6 cellular contexts compared by ENCODE assay signal in the genomic region with DNA sequence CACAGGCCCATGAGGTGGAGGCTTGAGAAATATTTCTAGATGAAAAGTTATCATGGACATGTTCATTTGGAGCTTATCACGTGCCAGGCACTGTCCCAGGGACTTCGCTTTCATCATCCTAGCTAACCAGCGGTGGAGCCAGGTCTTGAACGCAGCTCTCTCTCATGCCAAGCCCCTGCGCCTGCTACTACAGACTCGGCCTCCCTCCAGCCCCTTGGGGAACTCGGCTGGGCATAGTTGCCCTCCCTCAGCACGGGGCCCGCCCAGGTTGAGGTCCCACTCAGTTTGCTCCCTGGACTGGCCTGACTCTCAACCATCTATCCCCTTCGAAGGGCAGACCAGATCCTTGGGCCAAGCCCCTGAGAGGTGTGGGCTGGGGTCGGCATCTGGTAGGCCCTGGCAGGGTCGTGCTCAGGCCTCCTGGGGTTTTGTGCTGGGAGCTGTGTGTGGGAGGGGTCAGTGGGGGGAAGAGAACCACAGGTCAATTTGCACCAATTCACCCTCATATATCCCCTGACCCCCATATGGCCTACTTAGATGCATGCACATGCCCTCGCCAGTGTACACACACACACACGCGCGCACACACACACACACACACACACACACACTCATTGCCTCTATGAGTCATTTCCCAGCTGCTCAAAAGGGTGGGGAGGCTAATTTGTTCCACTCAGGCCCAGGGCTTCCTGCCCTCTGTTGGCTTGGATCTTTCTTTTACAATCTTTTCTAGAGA. TPM values are rescaled to one million over a fixed set of nuclear protein-coding genes. Genes with fewer than 3 reads are reported as not detected.
DNase-seq lines count a peak whose midpoint lies in the region; ATAC-seq lines count a peak whose summit lies in the region.

No MANE protein-coding gene starts in this region.

- DNase-seq in COLO829 (ENCODE audit: low spot score) (peak; percentile 66), T-helper 1 cell (peak in 4 of 5 donors; percentile 21 to 86 (median 50))
- DNase-seq in stimulated activated CD4-positive, alpha-beta T cell treated with anti-CD3 and anti-CD28 coated beads, Interleukin-4, amount 100 ng/mL, for 1 hour, result peak; percentile 35

- ATAC-seq in esophagus mucosa (peak; percentile 90), HG02798 (IDR thresholded peaks at IDR 0.05; ENCODE audit: poor library complexity, unreplicated experiment) (no peak), GM19463 (IDR thresholded peaks at IDR 0.05; ENCODE audit: unreplicated experiment) (no peak)

RNA-seq across cellular contexts. Expression of gene SCN4A, which starts 12.1 kb away (rescaled TPM):
- 0.12 TPM for total RNA-seq in esophagus mucosa

RNA-seq across cellular contexts. Expression of gene PRR29, which starts 13.3 kb away (rescaled TPM):
- total RNA-seq in esophagus mucosa, result not detected

RNA-seq across cellular contexts. Expression of gene ICAM2, which starts 35.6 kb away (rescaled TPM):
- total RNA-seq in esophagus mucosa, result 3.5 TPM

RNA-seq across cellular contexts. Expression of gene CD79B, which starts 52.7 kb away (rescaled TPM):
- 1.9 TPM for total RNA-seq in esophagus mucosa
